ENCODE assay signal across 1 cellular context in the genomic region with DNA sequence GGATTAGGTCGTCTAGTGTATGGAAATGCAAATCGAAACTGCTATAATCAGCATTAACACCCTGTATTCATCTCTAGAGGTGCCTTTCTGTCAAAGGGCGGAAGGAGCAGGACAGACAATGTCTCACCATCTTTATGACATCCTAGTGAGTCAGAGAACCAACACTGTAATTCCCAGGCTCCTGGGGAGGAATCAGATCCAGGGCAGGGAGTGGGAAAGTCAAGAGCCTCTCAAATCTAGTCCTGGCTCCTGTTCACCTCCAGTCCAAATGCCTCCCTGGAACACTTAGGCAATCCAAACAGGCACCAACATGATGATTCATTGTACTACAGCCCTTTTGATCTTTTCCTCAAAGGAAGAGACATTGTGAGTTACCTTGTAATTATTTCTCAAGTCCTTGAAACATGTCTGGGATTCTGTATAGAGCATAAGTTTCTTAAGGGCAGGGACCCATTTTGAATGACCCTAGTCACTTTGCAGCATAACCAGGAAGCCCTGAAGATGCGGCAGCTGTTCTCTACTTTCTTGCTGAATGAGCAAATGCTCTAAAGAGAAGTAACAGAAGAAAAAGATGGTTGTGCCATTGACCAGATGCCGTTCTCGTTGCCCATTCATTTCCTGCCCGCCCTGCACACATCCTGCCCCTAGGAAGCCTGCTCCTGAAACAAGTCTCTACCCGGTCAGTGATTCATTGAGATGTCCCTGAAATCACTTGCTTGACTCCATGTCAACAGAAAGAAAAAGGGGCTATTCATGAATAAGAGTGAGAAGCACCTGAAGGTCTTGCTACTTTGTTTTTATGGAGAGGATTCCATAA.
TF ChIP-seq lines count a peak whose summit lies in the region.

No MANE protein-coding gene starts in this region.

TF ChIP-seq in HepG2, 621 proteins besides CTCF, POLR2A, EP300 and RAD21 (continued from another document):
- TF ChIP-seq PRDM15 (CRISPR knock-in tag; IDR thresholded peaks at IDR 0.05) (no peak), MYC (CRISPR knock-in tag; IDR thresholded peaks at IDR 0.05; ENCODE audit: borderline replicate concordance) (no peak), SP5 (CRISPR knock-in tag; IDR thresholded peaks at IDR 0.05; ENCODE audit: borderline replicate concordance, low read depth) (no peak), GABPA (IDR thresholded peaks at IDR 0.05; ENCODE audit: low read depth, low read length) (no peak), GABPA (CRISPR knock-in tag; IDR thresholded peaks at IDR 0.05; ENCODE audit: low read depth) (no peak), MEIS1 (CRISPR knock-in tag; IDR thresholded peaks at IDR 0.05; ENCODE audit: borderline replicate concordance) (no peak), CBX1 (IDR thresholded peaks at IDR 0.05; ENCODE audit: low read depth) (no peak), CEBPB (IDR thresholded peaks at IDR 0.05; ENCODE audit: borderline replicate concordance, low read depth, low read length) (peak; percentile 32; the same call in 1 of the 2 replicates), WIZ (CRISPR knock-in tag; IDR thresholded peaks at IDR 0.05) (no peak), MAFF (IDR thresholded peaks at IDR 0.05; ENCODE audit: low read depth, low read length) (peak; percentile 66; the same call in 1 of the 2 replicates), TCF7 (IDR thresholded peaks at IDR 0.05; ENCODE audit: low read depth) (0 out of 2 replicates have a peak, but pooled peaks have one; percentile 33), ZNF503 (CRISPR knock-in tag; IDR thresholded peaks at IDR 0.05) (no peak), SSRP1 (CRISPR knock-in tag; IDR thresholded peaks at IDR 0.05) (no peak), JUN (CRISPR knock-in tag; IDR thresholded peaks at IDR 0.05) (no peak), ZNF768 (CRISPR knock-in tag; IDR thresholded peaks at IDR 0.05) (no peak), MAFK (conservative IDR thresholded peaks at IDR 0.05 in 1 of 2, IDR thresholded peaks at IDR 0.05 in 1 of 2; ENCODE audit: low read length in 2 of 2) (peak; percentile 79 to 82), MTA3 (CRISPR knock-in tag; IDR thresholded peaks at IDR 0.05) (no peak), ZNF224 (CRISPR knock-in tag; IDR thresholded peaks at IDR 0.05) (no peak), ZNF331 (CRISPR knock-in tag; IDR thresholded peaks at IDR 0.05) (no peak)
- TF ChIP-seq, protein P1, sequence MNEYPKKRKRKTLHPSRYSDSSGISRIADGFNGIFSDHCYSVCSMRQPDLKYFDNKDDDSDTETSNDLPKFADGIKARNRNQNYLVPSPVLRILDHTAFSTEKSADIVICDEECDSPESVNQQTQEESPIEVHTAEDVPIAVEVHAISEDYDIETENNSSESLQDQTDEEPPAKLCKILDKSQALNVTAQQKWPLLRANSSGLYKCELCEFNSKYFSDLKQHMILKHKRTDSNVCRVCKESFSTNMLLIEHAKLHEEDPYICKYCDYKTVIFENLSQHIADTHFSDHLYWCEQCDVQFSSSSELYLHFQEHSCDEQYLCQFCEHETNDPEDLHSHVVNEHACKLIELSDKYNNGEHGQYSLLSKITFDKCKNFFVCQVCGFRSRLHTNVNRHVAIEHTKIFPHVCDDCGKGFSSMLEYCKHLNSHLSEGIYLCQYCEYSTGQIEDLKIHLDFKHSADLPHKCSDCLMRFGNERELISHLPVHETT (CRISPR knock-in tag; conservative IDR thresholded peaks at IDR 0.05): no peak
- TF ChIP-seq, protein P2, sequence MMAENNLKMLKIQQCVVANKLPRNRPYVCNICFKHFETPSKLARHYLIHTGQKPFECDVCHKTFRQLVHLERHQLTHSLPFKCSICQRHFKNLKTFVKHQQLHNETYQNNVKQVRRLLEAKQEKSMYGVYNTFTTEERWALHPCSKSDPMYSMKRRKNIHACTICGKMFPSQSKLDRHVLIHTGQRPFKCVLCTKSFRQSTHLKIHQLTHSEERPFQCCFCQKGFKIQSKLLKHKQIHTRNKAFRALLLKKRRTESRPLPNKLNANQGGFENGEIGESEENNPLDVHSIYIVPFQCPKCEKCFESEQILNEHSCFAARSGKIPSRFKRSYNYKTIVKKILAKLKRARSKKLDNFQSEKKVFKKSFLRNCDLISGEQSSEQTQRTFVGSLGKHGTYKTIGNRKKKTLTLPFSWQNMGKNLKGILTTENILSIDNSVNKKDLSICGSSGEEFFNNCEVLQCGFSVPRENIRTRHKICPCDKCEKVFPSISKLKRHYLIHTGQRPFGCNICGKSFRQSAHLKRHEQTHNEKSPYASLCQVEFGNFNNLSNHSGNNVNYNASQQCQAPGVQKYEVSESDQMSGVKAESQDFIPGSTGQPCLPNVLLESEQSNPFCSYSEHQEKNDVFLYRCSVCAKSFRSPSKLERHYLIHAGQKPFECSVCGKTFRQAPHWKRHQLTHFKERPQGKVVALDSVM (CRISPR knock-in tag; IDR thresholded peaks at IDR 0.05): no peak
- TF ChIP-seq, protein P3, sequence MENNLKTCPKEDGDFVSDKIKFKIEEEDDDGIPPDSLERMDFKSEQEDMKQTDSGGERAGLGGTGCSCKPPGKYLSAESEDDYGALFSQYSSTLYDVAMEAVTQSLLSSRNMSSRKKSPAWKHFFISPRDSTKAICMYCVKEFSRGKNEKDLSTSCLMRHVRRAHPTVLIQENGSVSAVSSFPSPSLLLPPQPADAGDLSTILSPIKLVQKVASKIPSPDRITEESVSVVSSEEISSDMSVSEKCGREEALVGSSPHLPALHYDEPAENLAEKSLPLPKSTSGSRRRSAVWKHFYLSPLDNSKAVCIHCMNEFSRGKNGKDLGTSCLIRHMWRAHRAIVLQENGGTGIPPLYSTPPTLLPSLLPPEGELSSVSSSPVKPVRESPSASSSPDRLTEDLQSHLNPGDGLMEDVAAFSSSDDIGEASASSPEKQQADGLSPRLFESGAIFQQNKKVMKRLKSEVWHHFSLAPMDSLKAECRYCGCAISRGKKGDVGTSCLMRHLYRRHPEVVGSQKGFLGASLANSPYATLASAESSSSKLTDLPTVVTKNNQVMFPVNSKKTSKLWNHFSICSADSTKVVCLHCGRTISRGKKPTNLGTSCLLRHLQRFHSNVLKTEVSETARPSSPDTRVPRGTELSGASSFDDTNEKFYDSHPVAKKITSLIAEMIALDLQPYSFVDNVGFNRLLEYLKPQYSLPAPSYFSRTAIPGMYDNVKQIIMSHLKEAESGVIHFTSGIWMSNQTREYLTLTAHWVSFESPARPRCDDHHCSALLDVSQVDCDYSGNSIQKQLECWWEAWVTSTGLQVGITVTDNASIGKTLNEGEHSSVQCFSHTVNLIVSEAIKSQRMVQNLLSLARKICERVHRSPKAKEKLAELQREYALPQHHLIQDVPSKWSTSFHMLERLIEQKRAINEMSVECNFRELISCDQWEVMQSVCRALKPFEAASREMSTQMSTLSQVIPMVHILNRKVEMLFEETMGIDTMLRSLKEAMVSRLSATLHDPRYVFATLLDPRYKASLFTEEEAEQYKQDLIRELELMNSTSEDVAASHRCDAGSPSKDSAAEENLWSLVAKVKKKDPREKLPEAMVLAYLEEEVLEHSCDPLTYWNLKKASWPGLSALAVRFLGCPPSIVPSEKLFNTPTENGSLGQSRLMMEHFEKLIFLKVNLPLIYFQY (CRISPR knock-in tag; IDR thresholded peaks at IDR 0.05; ENCODE audit: borderline replicate concordance): no peak
- TF ChIP-seq, protein P4, sequence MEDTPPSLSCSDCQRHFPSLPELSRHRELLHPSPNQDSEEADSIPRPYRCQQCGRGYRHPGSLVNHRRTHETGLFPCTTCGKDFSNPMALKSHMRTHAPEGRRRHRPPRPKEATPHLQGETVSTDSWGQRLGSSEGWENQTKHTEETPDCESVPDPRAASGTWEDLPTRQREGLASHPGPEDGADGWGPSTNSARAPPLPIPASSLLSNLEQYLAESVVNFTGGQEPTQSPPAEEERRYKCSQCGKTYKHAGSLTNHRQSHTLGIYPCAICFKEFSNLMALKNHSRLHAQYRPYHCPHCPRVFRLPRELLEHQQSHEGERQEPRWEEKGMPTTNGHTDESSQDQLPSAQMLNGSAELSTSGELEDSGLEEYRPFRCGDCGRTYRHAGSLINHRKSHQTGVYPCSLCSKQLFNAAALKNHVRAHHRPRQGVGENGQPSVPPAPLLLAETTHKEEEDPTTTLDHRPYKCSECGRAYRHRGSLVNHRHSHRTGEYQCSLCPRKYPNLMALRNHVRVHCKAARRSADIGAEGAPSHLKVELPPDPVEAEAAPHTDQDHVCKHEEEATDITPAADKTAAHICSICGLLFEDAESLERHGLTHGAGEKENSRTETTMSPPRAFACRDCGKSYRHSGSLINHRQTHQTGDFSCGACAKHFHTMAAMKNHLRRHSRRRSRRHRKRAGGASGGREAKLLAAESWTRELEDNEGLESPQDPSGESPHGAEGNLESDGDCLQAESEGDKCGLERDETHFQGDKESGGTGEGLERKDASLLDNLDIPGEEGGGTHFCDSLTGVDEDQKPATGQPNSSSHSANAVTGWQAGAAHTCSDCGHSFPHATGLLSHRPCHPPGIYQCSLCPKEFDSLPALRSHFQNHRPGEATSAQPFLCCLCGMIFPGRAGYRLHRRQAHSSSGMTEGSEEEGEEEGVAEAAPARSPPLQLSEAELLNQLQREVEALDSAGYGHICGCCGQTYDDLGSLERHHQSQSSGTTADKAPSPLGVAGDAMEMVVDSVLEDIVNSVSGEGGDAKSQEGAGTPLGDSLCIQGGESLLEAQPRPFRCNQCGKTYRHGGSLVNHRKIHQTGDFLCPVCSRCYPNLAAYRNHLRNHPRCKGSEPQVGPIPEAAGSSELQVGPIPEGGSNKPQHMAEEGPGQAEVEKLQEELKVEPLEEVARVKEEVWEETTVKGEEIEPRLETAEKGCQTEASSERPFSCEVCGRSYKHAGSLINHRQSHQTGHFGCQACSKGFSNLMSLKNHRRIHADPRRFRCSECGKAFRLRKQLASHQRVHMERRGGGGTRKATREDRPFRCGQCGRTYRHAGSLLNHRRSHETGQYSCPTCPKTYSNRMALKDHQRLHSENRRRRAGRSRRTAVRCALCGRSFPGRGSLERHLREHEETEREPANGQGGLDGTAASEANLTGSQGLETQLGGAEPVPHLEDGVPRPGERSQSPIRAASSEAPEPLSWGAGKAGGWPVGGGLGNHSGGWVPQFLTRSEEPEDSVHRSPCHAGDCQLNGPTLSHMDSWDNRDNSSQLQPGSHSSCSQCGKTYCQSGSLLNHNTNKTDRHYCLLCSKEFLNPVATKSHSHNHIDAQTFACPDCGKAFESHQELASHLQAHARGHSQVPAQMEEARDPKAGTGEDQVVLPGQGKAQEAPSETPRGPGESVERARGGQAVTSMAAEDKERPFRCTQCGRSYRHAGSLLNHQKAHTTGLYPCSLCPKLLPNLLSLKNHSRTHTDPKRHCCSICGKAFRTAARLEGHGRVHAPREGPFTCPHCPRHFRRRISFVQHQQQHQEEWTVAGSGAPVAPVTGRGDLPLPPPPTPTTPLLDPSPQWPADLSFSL (CRISPR knock-in tag; IDR thresholded peaks at IDR 0.05): no peak
